Comparison of ENCODE assay signal across 8 cellular contexts in genomic region chr7:95608344-95609173, GRCh38. TPM values are rescaled to one million over a fixed set of nuclear protein-coding genes. Genes with fewer than 3 reads are reported as not detected.
DNase-seq lines count a peak whose midpoint lies in the region; ATAC-seq, FAIRE-seq and TF ChIP-seq lines count a peak whose summit lies in the region.

No MANE protein-coding gene starts in this region.

- intact Hi-C loops in cardiac septum (cut with DNase I) (loop anchor here (1.0 to 2.0 kb wide), 2 partner anchors 12 to 60 kb away; partner anchors contain the start of gene PDK4), pancreas (cut with DNase I) (loop anchor here in 1 of 3 donors (10.0 kb wide), 1 partner anchor 54 kb away; no protein-coding TSS in a partner anchor)
- intact Hi-C loops in activated T-helper 2 cell treated with anti-CD3 and anti-CD28 coated beads, Interferon-gamma antibody, Interleukin-2, Interleukin-4, amounts not matched to agents 10 μg/mL and 5 μg/mL and 100 μg/mL, durations not matched to agents 14 hours and 24 hours and 36 hours (cut with micrococcal nuclease): no loop called here

- H3K27ac Mint-ChIP-seq in activated T-helper 2 cell treated with anti-CD3 and anti-CD28 coated beads, Interferon-gamma antibody, Interleukin-2, Interleukin-4, amounts not matched to agents 10 μg/mL and 5 μg/mL and 100 μg/mL, durations not matched to agents 14 hours and 24 hours and 36 hours: no peak overlapping the region

- H3K4me3 ChIP-seq in A549: peak overlapping the region; percentile 4; the same call in 2 of the 3 replicates
- peak overlapping the region in 2 of 4 donors; percentile 17 to 19 for H3K4me3 ChIP-seq in pancreas

- H3K9me3 Mint-ChIP-seq in activated T-helper 2 cell treated with anti-CD3 and anti-CD28 coated beads, Interferon-gamma antibody, Interleukin-2, Interleukin-4, amounts not matched to agents 10 μg/mL and 5 μg/mL and 100 μg/mL, durations not matched to agents 14 hours and 24 hours and 36 hours: no peaks in the 10 kb centered on the region

- H3K27me3 ChIP-seq in pancreas: no peaks in the 10 kb centered on the region

- H3K4me1 ChIP-seq in A549 (peaks cover 27% of the 10 kb centered on the region), pancreas (peaks cover 13 to 45% (median 42%) of the 10 kb centered on the region in 3 donors)

- TF ChIP-seq CTCF in A549 (IDR thresholded peaks at IDR 0.05): no peak
- no peak for TF ChIP-seq CTCF in pancreas (IDR thresholded peaks at IDR 0.05)

- TF ChIP-seq RAD21 in A549 (conservative IDR thresholded peaks at IDR 0.05 in 1 of 2, IDR thresholded peaks at IDR 0.05 in 1 of 2): no peak

- H3K9me3 ChIP-seq in A549 (no peaks in the 10 kb centered on the region), pancreas (no peaks in the 10 kb centered on the region)

- DNase-seq in A549 (ENCODE audit: low read depth in 1 of 2, low spot score in 1 of 2) (peak; percentile 61 to 87), GM18507 (ENCODE audit: extremely low spot score, insufficient read length, low read depth) (peak; percentile 42), NCI-H2171 (lab: John Stamatoyannopoulos, UW) (peak; percentile 13), amygdala (lab: John Stamatoyannopoulos, UW) (peak in 52 of 56 donors; percentile 10 to 84 (median 52)), cardiac septum (ENCODE audit: low spot score) (peak; percentile 94), pancreas (peak; percentile 79 to 96 (median 93))
- DNase-seq in activated T-helper 2 cell treated with anti-CD3 and anti-CD28 coated beads, Interferon-gamma antibody, Interleukin-2, Interleukin-4, amounts not matched to agents 10 μg/mL and 5 μg/mL and 100 μg/mL, durations not matched to agents 14 hours and 24 hours and 36 hours (ENCODE audit: low spot score): no peak

- POLR2A ChIA-PET in A549 (lab: Yijun Ruan, JAX): interaction anchor here (1.0 kb wide), 1 partner anchor 1511 kb away, joined by 4 read pairs; no protein-coding TSS in a partner anchor

- ATAC-seq in A549 (peak; percentile 94 to 96), HG02870 (IDR thresholded peaks at IDR 0.05; ENCODE audit: unreplicated experiment) (peak; percentile 96), pancreas (peak; percentile 92 to 98 (median 95))

- TF ChIP-seq POLR2A in A549 (IDR thresholded peaks at IDR 0.05; ENCODE audit: low read length): no peak

- FAIRE-seq in A549 (lab: Jason Lieb, UNC) (no peak), GM18507 (lab: Jason Lieb, UNC) (peak; percentile 84), pancreas (lab: Jason Lieb, UNC) (peak; percentile 97)

- peak overlapping the region; percentile 64 to 65 for H3K27ac ChIP-seq in A549
- H3K27ac ChIP-seq in pancreas: peak overlapping the region; percentile 92 to 98 (median 94)

- peaks cover 3% of the 10 kb centered on the region for H3K27me3 Mint-ChIP-seq in activated T-helper 2 cell treated with anti-CD3 and anti-CD28 coated beads, Interferon-gamma antibody, Interleukin-2, Interleukin-4, amounts not matched to agents 10 μg/mL and 5 μg/mL and 100 μg/mL, durations not matched to agents 14 hours and 24 hours and 36 hours (ENCODE audit: low read depth)

- H3K36me3 ChIP-seq in pancreas: no peaks in the 10 kb centered on the region

- peaks cover 3% of the 10 kb centered on the region for H3K4me1 Mint-ChIP-seq in activated T-helper 2 cell treated with anti-CD3 and anti-CD28 coated beads, Interferon-gamma antibody, Interleukin-2, Interleukin-4, amounts not matched to agents 10 μg/mL and 5 μg/mL and 100 μg/mL, durations not matched to agents 14 hours and 24 hours and 36 hours (ENCODE audit: low read depth)

- WGBS in A549 (ENCODE audit: missing lambda C conversion rate): 10% methylated on average over 11 of the region's 11 CpGs
- 3 to 5% methylated on average over 11 of the region's 11 CpGs for WGBS in pancreas, 2 donors

- no peaks in the 10 kb centered on the region for H3K36me3 Mint-ChIP-seq in activated T-helper 2 cell treated with anti-CD3 and anti-CD28 coated beads, Interferon-gamma antibody, Interleukin-2, Interleukin-4, amounts not matched to agents 10 μg/mL and 5 μg/mL and 100 μg/mL, durations not matched to agents 14 hours and 24 hours and 36 hours (ENCODE audit: low read depth)

- CTCF ChIA-PET in A549 (lab: Yijun Ruan, JAX): interaction anchor here (1.1 kb wide), 1 partner anchor 78 kb away, joined by 4 read pairs; no protein-coding TSS in a partner anchor

- TF ChIP-seq EP300 in A549 (IDR thresholded peaks at IDR 0.05): 0 out of 5 replicates have a peak, but pooled peaks of 1 of the 2 experiments have one; percentile 16

- H3K4me3 Mint-ChIP-seq in activated T-helper 2 cell treated with anti-CD3 and anti-CD28 coated beads, Interferon-gamma antibody, Interleukin-2, Interleukin-4, amounts not matched to agents 10 μg/mL and 5 μg/mL and 100 μg/mL, durations not matched to agents 14 hours and 24 hours and 36 hours (ENCODE audit: low read depth): no peak overlapping the region

- H3K4me2 ChIP-seq in A549: peak overlapping the region; percentile 71

TF ChIP-seq in A549, 52 proteins besides CTCF, POLR2A, EP300 and RAD21:
- TF ChIP-seq MAX (IDR thresholded peaks at IDR 0.05) (peak; percentile 41; the same call in 1 of the 2 replicates), FOSL2 (IDR thresholded peaks at IDR 0.05) (no peak), FOSL2 (CRISPR knock-in tag; IDR thresholded peaks at IDR 0.05) (peak; percentile 17; the same call in 1 of the 2 replicates), EHMT2 (IDR thresholded peaks at IDR 0.05; ENCODE audit: low read depth) (no peak), HMGXB4 (CRISPR knock-in tag; IDR thresholded peaks at IDR 0.05; ENCODE audit: borderline replicate concordance) (no peak), CBX2 (IDR thresholded peaks at IDR 0.05; ENCODE audit: borderline replicate concordance, low read depth) (no peak), CHD4 (IDR thresholded peaks at IDR 0.05; ENCODE audit: borderline replicate concordance) (no peak), MAZ (IDR thresholded peaks at IDR 0.05; ENCODE audit: borderline replicate concordance, low read depth, low read length) (no peak), TFCP2L1 (CRISPR knock-in tag; IDR thresholded peaks at IDR 0.05) (no peak), ZSCAN20 (CRISPR knock-in tag; IDR thresholded peaks at IDR 0.05) (no peak), HOXB13 (CRISPR knock-in tag; IDR thresholded peaks at IDR 0.05; ENCODE audit: low read depth) (no peak), TP53 (CRISPR knock-in tag; IDR thresholded peaks at IDR 0.05) (no peak), KDM1A (IDR thresholded peaks at IDR 0.05; ENCODE audit: low read depth) (no peak), ZC3H11A (IDR thresholded peaks at IDR 0.05) (no peak), RNF2 (IDR thresholded peaks at IDR 0.05; ENCODE audit: borderline replicate concordance, low read depth) (no peak), ZNF302 (CRISPR knock-in tag; IDR thresholded peaks at IDR 0.05) (no peak)

RNA-seq across cellular contexts. Expression of gene PDK4, which starts 12.2 kb away (rescaled TPM):
- polyA plus RNA-seq in A549 (2011; rRNA removed): 21.9 and 26.1 TPM in 2 replicates
- 2.4 and 3.0 TPM in 2 replicates for polyA plus RNA-seq in A549 (2012; cell fraction: cytosol; rRNA removed)
- 4.0 and 6.2 TPM in 2 replicates for polyA plus RNA-seq in A549 (2012; cell fraction: nucleus; rRNA removed)
- polyA plus RNA-seq in A549 (2017; fragmentation: RNase III; extraction: RNeasy Plus Mini Kit Qiagen cat#74134 plus additional on column Dnase treatment): 5.5 to 8.6 TPM (median 6.5 TPM) in 3 replicates
- 13.2 and 14.7 TPM in 2 replicates for polyA minus RNA-seq in A549 (2011; rRNA and poly(A)+ RNA removed)
- 49.0 TPM for total RNA-seq in cardiac septum
- total RNA-seq in pancreas: 100 to 1,000 TPM in 1 of 6 donors, 10 to 100 TPM in 5; 20.4 to 679 (median 53.0) TPM
- polyA plus RNA-seq in pancreas: 10 to 100 TPM; 71.3 to 71.7 TPM
- total RNA-seq in activated T-helper 2 cell treated with anti-CD3 and anti-CD28 coated beads, Interferon-gamma antibody, Interleukin-2, Interleukin-4, amounts not matched to agents 10 μg/mL and 5 μg/mL and 100 μg/mL, durations not matched to agents 14 hours and 24 hours and 36 hours: not detected in 2 replicates

Comparison
In these comparisons a context has a peak if more than half of its experiments do, and no peak if none do; other contexts are left out.
1. RNA of gene PDK4, which starts 12.2 kb away (total RNA-seq): 20.4 to 679 TPM in pancreas and 49.0 TPM in cardiac septum (single experiment); not detected in activated T-helper 2 cell treated with anti-CD3 and anti-CD28 coated beads, Interferon-gamma antibody, Interleukin-2, Interleukin-4, amounts not matched to agents 10 μg/mL and 5 μg/mL and 100 μg/mL, durations not matched to agents 14 hours and 24 hours and 36 hours; every median in the first group is over 10 times any median in the second.
2. Peak in every context shown above with its lines, with median percentiles within 50 percentile points of each other: ATAC-seq.